Comparison of ENCODE assay signal across 26 cellular contexts in the genomic region with DNA sequence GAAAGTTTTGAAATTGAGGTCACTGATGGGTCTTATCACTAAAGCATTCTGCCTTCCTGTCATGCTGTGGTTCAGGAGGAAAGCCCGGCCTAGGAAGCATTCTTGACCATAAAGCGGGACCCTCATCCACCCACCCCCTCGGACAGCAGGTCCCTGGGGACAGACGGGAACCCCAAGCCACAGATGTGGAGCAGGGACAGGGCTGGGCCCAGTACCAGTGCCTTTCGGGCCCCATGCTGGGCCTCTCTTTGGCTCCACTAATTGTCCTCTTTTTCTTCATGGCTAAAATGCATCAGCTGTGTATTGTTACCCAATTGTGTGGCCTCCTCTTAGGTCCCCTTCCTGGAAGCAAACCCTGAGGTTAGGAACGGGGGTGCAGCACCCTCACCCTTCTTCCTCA.
DNase-seq lines count a peak whose midpoint lies in the region; FAIRE-seq and TF ChIP-seq lines count a peak whose summit lies in the region.
"Had no signal": no experiment of that assay in that cellular context is flagged by ENCODE, and none has a peak within 500 bp of the region (broad histone marks: within the 10 kb centered on the region; RNA-seq: fewer than 3 reads in every experiment).

No MANE protein-coding gene starts in this region.

- H3K27ac ChIP-seq in osteoblast (ENCODE audit: low read depth, low read length) (no peak overlapping the region), tibial artery (no peak overlapping the region)
- H3K27ac ChIP-seq: BLaER1 treated with 17β-estradiol and CSF1 and Interleukin-3, amounts not matched to agents 10 nM and 100 nM; GM23248; HL-60; Peyer's patch had no signal

- H2AFZ ChIP-seq in osteoblast (ENCODE audit: low read length): no peak overlapping the region
- H2AFZ ChIP-seq: GM23248 had no signal

- FAIRE-seq in GM12891 (lab: Jason Lieb, UNC): no peak
- FAIRE-seq: GM12892, HepG2, K562 had no signal

- no peaks in the 10 kb centered on the region for H3K36me3 ChIP-seq in osteoblast (ENCODE audit: insufficient read depth, low read length)
- no peaks in the 10 kb centered on the region for H3K36me3 ChIP-seq in tibial artery
- H3K36me3 ChIP-seq: BLaER1 treated with 17β-estradiol and CSF1 and Interleukin-3, amounts not matched to agents 10 nM and 100 nM; MG63; Peyer's patch had no signal

- H4K20me1 ChIP-seq in osteoblast (ENCODE audit: insufficient read depth, low read length): no peaks in the 10 kb centered on the region

- DNase-seq in activated effector memory CD4-positive, alpha-beta T cell treated with anti-CD3 and anti-CD28 coated beads, Interleukin-2, amount 50 U/mL, for 16 hours: peak; percentile 42
- no peak for DNase-seq in activated effector memory CD4-positive, alpha-beta T cell treated with Interleukin-2 at 50 U/mL for 16 hours
- DNase-seq in ecto neural progenitor cell (ENCODE audit: low spot score) (peak; percentile 37), osteoblast (ENCODE audit: insufficient read length, low spot score, missing footprints) (peak; percentile 27), tibial artery (peak; percentile 11 to 32), GM12891 (ENCODE audit: insufficient read length, low spot score) (no peak)
- DNase-seq in stimulated activated CD4-positive, alpha-beta T cell treated with anti-CD3 and anti-CD28 coated beads, Interleukin-4, amount 100 ng/mL, for 24 hours: no peak
- no peak for DNase-seq in stimulated activated CD4-positive, alpha-beta T cell treated with anti-CD3 and anti-CD28 coated beads, Interleukin-1b, Interleukin-23, amount 100 ng/mL, for 48 hours
- DNase-seq: 8988T; CD4-positive, alpha-beta memory T cell; DMS153; GM23248; HCEC 1CT; MG63; NCI-H1092; NCI-H1436; NCI-H187 treated with DMSO at 0.1 percent for 48 hours; NCI-H2227 treated with DMSO at 0.1 percent for 48 hours; NCI-H510A treated with DMSO at 0.1 percent for 48 hours; NCI-H774 had no signal

- H3K27me3 ChIP-seq in osteoblast (ENCODE audit: insufficient read depth, low read length): no peaks in the 10 kb centered on the region
- H3K27me3 ChIP-seq in tibial artery: peaks cover 0 to 3% of the 10 kb centered on the region in 2 donors
- H3K27me3 ChIP-seq: MG63, Peyer's patch had no signal

- H3K4me2 ChIP-seq in osteoblast (ENCODE audit: insufficient read depth, low read length): no peak overlapping the region

- H3K9me3 ChIP-seq in osteoblast (ENCODE audit: low read depth, low read length): no peaks in the 10 kb centered on the region
- no peaks in the 10 kb centered on the region for H3K9me3 ChIP-seq in tibial artery
- H3K9me3 ChIP-seq: BLaER1 treated with 17β-estradiol and CSF1 and Interleukin-3, amounts not matched to agents 10 nM and 100 nM; MG63; Peyer's patch had no signal

- H3K4me3 ChIP-seq in osteoblast (ENCODE audit: insufficient read depth, low read length) (no peak overlapping the region), tibial artery (no peak overlapping the region)
- H3K4me3 ChIP-seq: BLaER1 treated with 17β-estradiol and CSF1 and Interleukin-3, amounts not matched to agents 10 nM and 100 nM; GM23248; K562; MG63; Peyer's patch had no signal

- no peak for TF ChIP-seq POLR2A in GM12891 (IDR thresholded peaks at IDR 0.05; ENCODE audit: low read depth, low read length)

- TF ChIP-seq CTCF in osteoblast (IDR thresholded peaks at IDR 0.05; ENCODE audit: extremely low read depth, low read depth, low read length): no peak
- no peak for TF ChIP-seq CTCF in tibial artery (IDR thresholded peaks at IDR 0.05)

- H3K4me1 ChIP-seq in osteoblast (ENCODE audit: insufficient read depth, low read length) (no peaks in the 10 kb centered on the region), tibial artery (peaks cover 0 to 14% (median 11%) of the 10 kb centered on the region in 4 donors)
- H3K4me1 ChIP-seq: BLaER1 treated with 17β-estradiol and CSF1 and Interleukin-3, amounts not matched to agents 10 nM and 100 nM; Peyer's patch had no signal

- no peaks in the 10 kb centered on the region for H3K79me2 ChIP-seq in osteoblast (ENCODE audit: insufficient read depth, low read length)

- intact Hi-C loops in tibial artery (cut with DNase I; ENCODE audit: low total_unique reads): no loop called here

TF ChIP-seq in GM12891, 5 proteins besides CTCF, POLR2A, EP300 and RAD21:
- TF ChIP-seq POU2F2 (IDR thresholded peaks at IDR 0.05; ENCODE audit: low read depth, low read length) (no peak), POLR2AphosphoS5 (IDR thresholded peaks at IDR 0.05; ENCODE audit: low read depth, low read length) (no peak), SPI1 (IDR thresholded peaks at IDR 0.05; ENCODE audit: low read depth, low read length) (no peak), TAF1 (IDR thresholded peaks at IDR 0.05; ENCODE audit: low read depth, low read length) (no peak), PAX5 (IDR thresholded peaks at IDR 0.05; ENCODE audit: insufficient read depth, low read length, severe bottlenecking) (no peak)

Comparison
In these comparisons a context has a peak if more than half of its experiments do, and no peak if none do; other contexts are left out.
1. DNase-seq: peak in activated effector memory CD4-positive, alpha-beta T cell treated with anti-CD3 and anti-CD28 coated beads, Interleukin-2, amount 50 U/mL, for 16 hours (single experiment), ecto neural progenitor cell (single experiment), osteoblast (single experiment) and tibial artery (2 of 2); none in activated effector memory CD4-positive, alpha-beta T cell treated with Interleukin-2 at 50 U/mL for 16 hours (single experiment), stimulated activated CD4-positive, alpha-beta T cell treated with anti-CD3 and anti-CD28 coated beads, Interleukin-4, amount 100 ng/mL, for 24 hours (single experiment), stimulated activated CD4-positive, alpha-beta T cell treated with anti-CD3 and anti-CD28 coated beads, Interleukin-1b, Interleukin-23, amount 100 ng/mL, for 48 hours (single experiment) and GM12891 (single experiment).